ENCODE assay signal across 1 cellular context in the genomic region with DNA sequence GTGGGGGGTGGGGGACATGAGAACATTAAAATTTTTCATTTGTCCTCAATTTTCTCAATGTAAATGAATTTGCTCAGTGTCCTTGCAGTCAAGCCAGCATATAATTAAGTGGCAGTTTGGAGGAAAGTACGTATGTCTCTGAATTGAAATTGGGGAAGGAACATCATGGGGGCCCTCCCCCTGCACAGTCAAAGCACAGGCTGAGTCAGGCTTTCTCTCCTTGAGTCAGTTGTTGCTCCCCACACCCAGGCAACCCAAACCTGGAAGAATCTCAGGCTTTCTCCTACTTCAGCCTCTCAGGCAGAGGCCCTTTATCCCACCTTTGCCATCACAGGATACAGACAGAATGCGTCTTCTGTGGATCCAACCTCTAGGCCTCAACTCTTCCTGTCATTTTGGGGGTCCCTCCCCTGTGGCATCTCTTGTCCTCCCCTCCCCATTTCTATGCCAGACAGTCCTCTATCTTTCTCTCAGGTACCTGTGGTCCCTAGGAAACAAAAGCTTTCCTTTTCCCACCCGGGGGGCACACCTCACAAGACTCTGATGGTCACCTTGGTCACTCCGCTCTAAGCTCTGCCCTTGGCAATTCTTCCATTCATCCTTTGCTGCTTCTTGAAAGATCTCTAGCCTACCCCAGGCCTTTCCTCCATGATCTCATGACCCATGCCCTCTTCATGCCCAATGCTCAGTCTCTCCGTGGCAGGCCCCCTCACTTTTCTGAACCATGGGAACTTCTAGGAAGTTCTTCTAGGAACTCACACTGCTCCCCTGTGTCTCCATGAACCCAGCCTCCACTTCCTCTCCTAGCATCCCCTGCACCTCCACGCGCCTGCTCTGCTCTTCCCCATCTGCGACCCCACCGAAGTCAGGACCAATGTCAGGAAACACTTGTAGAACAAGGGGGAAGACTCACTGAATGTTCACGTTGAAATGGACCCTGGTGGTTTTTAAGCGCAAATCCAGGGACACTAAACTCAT.
TF ChIP-seq lines count a peak whose summit lies in the region.

No MANE protein-coding gene starts in this region.

TF ChIP-seq in GM12878, 131 proteins besides CTCF, POLR2A, EP300 and RAD21 (continued from another document and continues in another):
- TF ChIP-seq, protein P1, sequence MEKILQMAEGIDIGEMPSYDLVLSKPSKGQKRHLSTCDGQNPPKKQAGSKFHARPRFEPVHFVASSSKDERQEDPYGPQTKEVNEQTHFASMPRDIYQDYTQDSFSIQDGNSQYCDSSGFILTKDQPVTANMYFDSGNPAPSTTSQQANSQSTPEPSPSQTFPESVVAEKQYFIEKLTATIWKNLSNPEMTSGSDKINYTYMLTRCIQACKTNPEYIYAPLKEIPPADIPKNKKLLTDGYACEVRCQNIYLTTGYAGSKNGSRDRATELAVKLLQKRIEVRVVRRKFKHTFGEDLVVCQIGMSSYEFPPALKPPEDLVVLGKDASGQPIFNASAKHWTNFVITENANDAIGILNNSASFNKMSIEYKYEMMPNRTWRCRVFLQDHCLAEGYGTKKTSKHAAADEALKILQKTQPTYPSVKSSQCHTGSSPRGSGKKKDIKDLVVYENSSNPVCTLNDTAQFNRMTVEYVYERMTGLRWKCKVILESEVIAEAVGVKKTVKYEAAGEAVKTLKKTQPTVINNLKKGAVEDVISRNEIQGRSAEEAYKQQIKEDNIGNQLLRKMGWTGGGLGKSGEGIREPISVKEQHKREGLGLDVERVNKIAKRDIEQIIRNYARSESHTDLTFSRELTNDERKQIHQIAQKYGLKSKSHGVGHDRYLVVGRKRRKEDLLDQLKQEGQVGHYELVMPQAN (conservative IDR thresholded peaks at IDR 0.05), result no peak
- TF ChIP-seq ESRRA (IDR thresholded peaks at IDR 0.05; ENCODE audit: low read length) (no peak), IKZF1 (conservative IDR thresholded peaks at IDR 0.05) (no peak; the same call in 1 of the 2 replicates), NBN (IDR thresholded peaks at IDR 0.05) (no peak), ZZZ3 (IDR thresholded peaks at IDR 0.05; ENCODE audit: control insufficient read depth, insufficient read length, low read depth) (no peak), SIX5 (IDR thresholded peaks at IDR 0.05; ENCODE audit: low read depth, low read length, severe bottlenecking) (no peak), RAD51 (IDR thresholded peaks at IDR 0.05) (no peak), BACH1 (IDR thresholded peaks at IDR 0.05; ENCODE audit: borderline replicate concordance) (peak; percentile 60; the same call in 1 of the 2 replicates), MXI1 (IDR thresholded peaks at IDR 0.05; ENCODE audit: low read depth, low read length) (no peak), DPF2 (IDR thresholded peaks at IDR 0.05) (0 out of 2 replicates have a peak, but pooled peaks have one; percentile 24), TCF3 (IDR thresholded peaks at IDR 0.05; ENCODE audit: borderline replicate concordance, insufficient read depth, low read depth, low read length) (no peak), CEBPB (IDR thresholded peaks at IDR 0.05; ENCODE audit: borderline replicate concordance in 1 of 2, low read depth in 2 of 2, low read length in 2 of 2) (no peak), FOXK2 (IDR thresholded peaks at IDR 0.05) (no peak), RCOR1 (conservative IDR thresholded peaks at IDR 0.05; ENCODE audit: low read depth, low read length) (no peak), SMARCA5 (IDR thresholded peaks at IDR 0.05) (no peak), YY1 (IDR thresholded peaks at IDR 0.05; ENCODE audit: low read depth, low read length) (no peak), HDAC2 (IDR thresholded peaks at IDR 0.05) (no peak), NR2C1 (IDR thresholded peaks at IDR 0.05) (no peak), ZNF384 (IDR thresholded peaks at IDR 0.05; ENCODE audit: borderline replicate concordance, low read depth, low read length) (no peak), RBBP5 (conservative IDR thresholded peaks at IDR 0.05) (no peak), TARDBP (IDR thresholded peaks at IDR 0.05; ENCODE audit: borderline replicate concordance) (no peak), SPI1 (IDR thresholded peaks at IDR 0.05; ENCODE audit: borderline replicate concordance, insufficient read depth, low read depth, low read length) (no peak), RFX5 (IDR thresholded peaks at IDR 0.05; ENCODE audit: low read depth, low read length) (peak; percentile 72; the same call in 1 of the 2 replicates), IRF4 (IDR thresholded peaks at IDR 0.05; ENCODE audit: low read depth, low read length) (0 out of 2 replicates have a peak, but pooled peaks have one; percentile 58), NR2F1 (conservative IDR thresholded peaks at IDR 0.05) (no peak), NFYA (IDR thresholded peaks at IDR 0.05; ENCODE audit: borderline replicate concordance, low read depth, low read length) (no peak), ZNF217 (IDR thresholded peaks at IDR 0.05) (no peak), ZNF24 (IDR thresholded peaks at IDR 0.05) (no peak), WRNIP1 (IDR thresholded peaks at IDR 0.05; ENCODE audit: borderline replicate concordance, low read depth, low read length) (no peak), STAT3 (IDR thresholded peaks at IDR 0.05; ENCODE audit: low read depth, low read length) (no peak), MTA3 (IDR thresholded peaks at IDR 0.05; ENCODE audit: borderline replicate concordance, low read length) (no peak), MEF2A (IDR thresholded peaks at IDR 0.05; ENCODE audit: insufficient read depth, low read depth, low read length) (no peak), GABPA (IDR thresholded peaks at IDR 0.05; ENCODE audit: low read depth) (no peak), NFIC (IDR thresholded peaks at IDR 0.05; ENCODE audit: low read depth, low read length) (no peak), IKZF2 (IDR thresholded peaks at IDR 0.05) (peak in 1 of 2 experiments; percentile 30; a peak in 2 of 4 replicates)
- TF ChIP-seq, protein P2, sequence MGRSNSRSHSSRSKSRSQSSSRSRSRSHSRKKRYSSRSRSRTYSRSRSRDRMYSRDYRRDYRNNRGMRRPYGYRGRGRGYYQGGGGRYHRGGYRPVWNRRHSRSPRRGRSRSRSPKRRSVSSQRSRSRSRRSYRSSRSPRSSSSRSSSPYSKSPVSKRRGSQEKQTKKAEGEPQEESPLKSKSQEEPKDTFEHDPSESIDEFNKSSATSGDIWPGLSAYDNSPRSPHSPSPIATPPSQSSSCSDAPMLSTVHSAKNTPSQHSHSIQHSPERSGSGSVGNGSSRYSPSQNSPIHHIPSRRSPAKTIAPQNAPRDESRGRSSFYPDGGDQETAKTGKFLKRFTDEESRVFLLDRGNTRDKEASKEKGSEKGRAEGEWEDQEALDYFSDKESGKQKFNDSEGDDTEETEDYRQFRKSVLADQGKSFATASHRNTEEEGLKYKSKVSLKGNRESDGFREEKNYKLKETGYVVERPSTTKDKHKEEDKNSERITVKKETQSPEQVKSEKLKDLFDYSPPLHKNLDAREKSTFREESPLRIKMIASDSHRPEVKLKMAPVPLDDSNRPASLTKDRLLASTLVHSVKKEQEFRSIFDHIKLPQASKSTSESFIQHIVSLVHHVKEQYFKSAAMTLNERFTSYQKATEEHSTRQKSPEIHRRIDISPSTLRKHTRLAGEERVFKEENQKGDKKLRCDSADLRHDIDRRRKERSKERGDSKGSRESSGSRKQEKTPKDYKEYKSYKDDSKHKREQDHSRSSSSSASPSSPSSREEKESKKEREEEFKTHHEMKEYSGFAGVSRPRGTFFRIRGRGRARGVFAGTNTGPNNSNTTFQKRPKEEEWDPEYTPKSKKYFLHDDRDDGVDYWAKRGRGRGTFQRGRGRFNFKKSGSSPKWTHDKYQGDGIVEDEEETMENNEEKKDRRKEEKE (IDR thresholded peaks at IDR 0.05), result no peak
- TF ChIP-seq, protein P3, sequence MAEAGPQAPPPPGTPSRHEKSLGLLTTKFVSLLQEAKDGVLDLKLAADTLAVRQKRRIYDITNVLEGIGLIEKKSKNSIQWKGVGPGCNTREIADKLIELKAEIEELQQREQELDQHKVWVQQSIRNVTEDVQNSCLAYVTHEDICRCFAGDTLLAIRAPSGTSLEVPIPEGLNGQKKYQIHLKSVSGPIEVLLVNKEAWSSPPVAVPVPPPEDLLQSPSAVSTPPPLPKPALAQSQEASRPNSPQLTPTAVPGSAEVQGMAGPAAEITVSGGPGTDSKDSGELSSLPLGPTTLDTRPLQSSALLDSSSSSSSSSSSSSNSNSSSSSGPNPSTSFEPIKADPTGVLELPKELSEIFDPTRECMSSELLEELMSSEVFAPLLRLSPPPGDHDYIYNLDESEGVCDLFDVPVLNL (IDR thresholded peaks at IDR 0.05; ENCODE audit: low read depth, low read length), result no peak
- TF ChIP-seq, protein P4, sequence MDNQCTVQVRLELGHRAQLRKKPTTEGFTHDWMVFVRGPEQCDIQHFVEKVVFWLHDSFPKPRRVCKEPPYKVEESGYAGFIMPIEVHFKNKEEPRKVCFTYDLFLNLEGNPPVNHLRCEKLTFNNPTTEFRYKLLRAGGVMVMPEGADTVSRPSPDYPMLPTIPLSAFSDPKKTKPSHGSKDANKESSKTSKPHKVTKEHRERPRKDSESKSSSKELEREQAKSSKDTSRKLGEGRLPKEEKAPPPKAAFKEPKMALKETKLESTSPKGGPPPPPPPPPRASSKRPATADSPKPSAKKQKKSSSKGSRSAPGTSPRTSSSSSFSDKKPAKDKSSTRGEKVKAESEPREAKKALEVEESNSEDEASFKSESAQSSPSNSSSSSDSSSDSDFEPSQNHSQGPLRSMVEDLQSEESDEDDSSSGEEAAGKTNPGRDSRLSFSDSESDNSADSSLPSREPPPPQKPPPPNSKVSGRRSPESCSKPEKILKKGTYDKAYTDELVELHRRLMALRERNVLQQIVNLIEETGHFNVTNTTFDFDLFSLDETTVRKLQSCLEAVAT (IDR thresholded peaks at IDR 0.05), result no peak
- TF ChIP-seq, protein P5, sequence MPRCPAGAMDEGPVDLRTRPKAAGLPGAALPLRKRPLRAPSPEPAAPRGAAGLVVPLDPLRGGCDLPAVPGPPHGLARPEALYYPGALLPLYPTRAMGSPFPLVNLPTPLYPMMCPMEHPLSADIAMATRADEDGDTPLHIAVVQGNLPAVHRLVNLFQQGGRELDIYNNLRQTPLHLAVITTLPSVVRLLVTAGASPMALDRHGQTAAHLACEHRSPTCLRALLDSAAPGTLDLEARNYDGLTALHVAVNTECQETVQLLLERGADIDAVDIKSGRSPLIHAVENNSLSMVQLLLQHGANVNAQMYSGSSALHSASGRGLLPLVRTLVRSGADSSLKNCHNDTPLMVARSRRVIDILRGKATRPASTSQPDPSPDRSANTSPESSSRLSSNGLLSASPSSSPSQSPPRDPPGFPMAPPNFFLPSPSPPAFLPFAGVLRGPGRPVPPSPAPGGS (IDR thresholded peaks at IDR 0.05; ENCODE audit: borderline replicate concordance, insufficient read depth, low read depth, low read length, poor library complexity, severe bottlenecking), result peak; percentile 31
- TF ChIP-seq, protein P6, sequence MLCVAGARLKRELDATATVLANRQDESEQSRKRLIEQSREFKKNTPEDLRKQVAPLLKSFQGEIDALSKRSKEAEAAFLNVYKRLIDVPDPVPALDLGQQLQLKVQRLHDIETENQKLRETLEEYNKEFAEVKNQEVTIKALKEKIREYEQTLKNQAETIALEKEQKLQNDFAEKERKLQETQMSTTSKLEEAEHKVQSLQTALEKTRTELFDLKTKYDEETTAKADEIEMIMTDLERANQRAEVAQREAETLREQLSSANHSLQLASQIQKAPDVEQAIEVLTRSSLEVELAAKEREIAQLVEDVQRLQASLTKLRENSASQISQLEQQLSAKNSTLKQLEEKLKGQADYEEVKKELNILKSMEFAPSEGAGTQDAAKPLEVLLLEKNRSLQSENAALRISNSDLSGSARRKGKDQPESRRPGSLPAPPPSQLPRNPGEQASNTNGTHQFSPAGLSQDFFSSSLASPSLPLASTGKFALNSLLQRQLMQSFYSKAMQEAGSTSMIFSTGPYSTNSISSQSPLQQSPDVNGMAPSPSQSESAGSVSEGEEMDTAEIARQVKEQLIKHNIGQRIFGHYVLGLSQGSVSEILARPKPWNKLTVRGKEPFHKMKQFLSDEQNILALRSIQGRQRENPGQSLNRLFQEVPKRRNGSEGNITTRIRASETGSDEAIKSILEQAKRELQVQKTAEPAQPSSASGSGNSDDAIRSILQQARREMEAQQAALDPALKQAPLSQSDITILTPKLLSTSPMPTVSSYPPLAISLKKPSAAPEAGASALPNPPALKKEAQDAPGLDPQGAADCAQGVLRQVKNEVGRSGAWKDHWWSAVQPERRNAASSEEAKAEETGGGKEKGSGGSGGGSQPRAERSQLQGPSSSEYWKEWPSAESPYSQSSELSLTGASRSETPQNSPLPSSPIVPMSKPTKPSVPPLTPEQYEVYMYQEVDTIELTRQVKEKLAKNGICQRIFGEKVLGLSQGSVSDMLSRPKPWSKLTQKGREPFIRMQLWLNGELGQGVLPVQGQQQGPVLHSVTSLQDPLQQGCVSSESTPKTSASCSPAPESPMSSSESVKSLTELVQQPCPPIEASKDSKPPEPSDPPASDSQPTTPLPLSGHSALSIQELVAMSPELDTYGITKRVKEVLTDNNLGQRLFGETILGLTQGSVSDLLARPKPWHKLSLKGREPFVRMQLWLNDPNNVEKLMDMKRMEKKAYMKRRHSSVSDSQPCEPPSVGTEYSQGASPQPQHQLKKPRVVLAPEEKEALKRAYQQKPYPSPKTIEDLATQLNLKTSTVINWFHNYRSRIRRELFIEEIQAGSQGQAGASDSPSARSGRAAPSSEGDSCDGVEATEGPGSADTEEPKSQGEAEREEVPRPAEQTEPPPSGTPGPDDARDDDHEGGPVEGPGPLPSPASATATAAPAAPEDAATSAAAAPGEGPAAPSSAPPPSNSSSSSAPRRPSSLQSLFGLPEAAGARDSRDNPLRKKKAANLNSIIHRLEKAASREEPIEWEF (IDR thresholded peaks at IDR 0.05; ENCODE audit: insufficient replicate concordance, low read depth, low read length), result no peak
- TF ChIP-seq, protein P7, sequence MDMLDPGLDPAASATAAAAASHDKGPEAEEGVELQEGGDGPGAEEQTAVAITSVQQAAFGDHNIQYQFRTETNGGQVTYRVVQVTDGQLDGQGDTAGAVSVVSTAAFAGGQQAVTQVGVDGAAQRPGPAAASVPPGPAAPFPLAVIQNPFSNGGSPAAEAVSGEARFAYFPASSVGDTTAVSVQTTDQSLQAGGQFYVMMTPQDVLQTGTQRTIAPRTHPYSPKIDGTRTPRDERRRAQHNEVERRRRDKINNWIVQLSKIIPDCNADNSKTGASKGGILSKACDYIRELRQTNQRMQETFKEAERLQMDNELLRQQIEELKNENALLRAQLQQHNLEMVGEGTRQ (IDR thresholded peaks at IDR 0.05; ENCODE audit: borderline replicate concordance, low read depth, low read length), result no peak
- TF ChIP-seq, protein P8, sequence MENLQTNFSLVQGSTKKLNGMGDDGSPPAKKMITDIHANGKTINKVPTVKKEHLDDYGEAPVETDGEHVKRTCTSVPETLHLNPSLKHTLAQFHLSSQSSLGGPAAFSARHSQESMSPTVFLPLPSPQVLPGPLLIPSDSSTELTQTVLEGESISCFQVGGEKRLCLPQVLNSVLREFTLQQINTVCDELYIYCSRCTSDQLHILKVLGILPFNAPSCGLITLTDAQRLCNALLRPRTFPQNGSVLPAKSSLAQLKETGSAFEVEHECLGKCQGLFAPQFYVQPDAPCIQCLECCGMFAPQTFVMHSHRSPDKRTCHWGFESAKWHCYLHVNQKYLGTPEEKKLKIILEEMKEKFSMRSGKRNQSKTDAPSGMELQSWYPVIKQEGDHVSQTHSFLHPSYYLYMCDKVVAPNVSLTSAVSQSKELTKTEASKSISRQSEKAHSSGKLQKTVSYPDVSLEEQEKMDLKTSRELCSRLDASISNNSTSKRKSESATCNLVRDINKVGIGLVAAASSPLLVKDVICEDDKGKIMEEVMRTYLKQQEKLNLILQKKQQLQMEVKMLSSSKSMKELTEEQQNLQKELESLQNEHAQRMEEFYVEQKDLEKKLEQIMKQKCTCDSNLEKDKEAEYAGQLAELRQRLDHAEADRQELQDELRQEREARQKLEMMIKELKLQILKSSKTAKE (IDR thresholded peaks at IDR 0.05; ENCODE audit: low read depth, poor library complexity, severe bottlenecking), result no peak
